13 cellular contexts compared by ENCODE assay signal in the genomic region with DNA sequence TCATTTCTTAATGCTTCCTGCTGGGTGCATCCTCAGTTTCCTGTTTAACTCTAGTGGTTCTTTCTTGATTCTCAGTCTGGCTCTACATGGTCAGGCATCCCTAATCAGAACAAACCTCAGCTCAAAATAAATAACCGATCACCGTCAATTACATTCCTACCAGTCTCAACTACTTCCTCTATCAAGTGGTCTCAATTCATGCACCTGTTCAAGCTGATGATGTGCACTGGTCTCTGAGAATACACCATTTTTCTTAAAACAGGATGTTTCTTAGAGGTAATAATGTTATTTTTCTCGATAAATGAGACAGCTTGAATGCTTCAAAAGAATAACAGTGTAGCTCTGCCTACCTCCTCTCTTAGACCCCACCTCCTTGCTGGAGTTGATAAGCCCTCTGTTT.
DNase-seq lines count a peak whose midpoint lies in the region; ATAC-seq and TF ChIP-seq lines count a peak whose summit lies in the region.
"Had no signal": no experiment of that assay in that cellular context is flagged by ENCODE, and none has a peak within 500 bp of the region (broad histone marks: within the 10 kb centered on the region; RNA-seq: fewer than 3 reads in every experiment).

No MANE protein-coding gene starts in this region.

- no peaks in the 10 kb centered on the region for H3K27me3 Mint-ChIP-seq in CD4-positive, CD25-positive, alpha-beta regulatory T cell
- H3K27me3 Mint-ChIP-seq in naive thymus-derived CD8-positive, alpha-beta T cell, result no peaks in the 10 kb centered on the region
- H3K27me3 Mint-ChIP-seq: IgD-negative memory B cell had no signal

- H3K36me3 ChIP-seq in BLaER1, result no peaks in the 10 kb centered on the region
- no peaks in the 10 kb centered on the region for H3K36me3 ChIP-seq in CD4-positive, CD25-positive, alpha-beta regulatory T cell (ENCODE audit: control insufficient read depth, insufficient read depth, low read length)
- peaks cover 6% of the 10 kb centered on the region; the same call in 1 of the 2 replicates for H3K36me3 ChIP-seq in OCI-LY1 (ENCODE audit: insufficient read depth, low read length)

- H3K9ac ChIP-seq in BLaER1 (no peak overlapping the region), OCI-LY1 (ENCODE audit: low read length) (no peak overlapping the region)

- no peak overlapping the region for H3K27ac ChIP-seq in BLaER1
- H3K27ac ChIP-seq in CD4-positive, CD25-positive, alpha-beta regulatory T cell (ENCODE audit: insufficient read depth, low read length, poor library complexity, severe bottlenecking), result no peak overlapping the region
- H3K27ac ChIP-seq in OCI-LY1 (ENCODE audit: low read depth, low read length, poor library complexity, severe bottlenecking), result peak overlapping the region; percentile 64

- POLR2A ChIA-PET in naive thymus-derived CD8-positive, alpha-beta T cell (lab: Charles Lee), result interaction anchor here (1.1 kb wide), 1 partner anchor 12 kb away, joined by 3 read pairs; no protein-coding TSS in a partner anchor

- no peak overlapping the region for H2AFZ ChIP-seq in OCI-LY1 (ENCODE audit: low read length)

- H3K4me1 ChIP-seq in BLaER1 (peaks cover 19% of the 10 kb centered on the region), OCI-LY1 (ENCODE audit: insufficient read depth, low read length, severe bottlenecking) (peaks cover 36% of the 10 kb centered on the region)
- peaks cover 7% of the 10 kb centered on the region for H3K4me1 ChIP-seq in CD4-positive, CD25-positive, alpha-beta regulatory T cell (ENCODE audit: control insufficient read depth, insufficient read depth, low read length, poor library complexity, severe bottlenecking)

- no peak for TF ChIP-seq CTCF in OCI-LY1 (IDR thresholded peaks at IDR 0.05; ENCODE audit: low read length)

- H3K9me3 Mint-ChIP-seq in CD4-positive, CD25-positive, alpha-beta regulatory T cell, result peaks cover 0 to 12% (median 3%) of the 10 kb centered on the region in 7 donors
- peaks cover 0 to 36% (median 20%) of the 10 kb centered on the region in 9 donors for H3K9me3 Mint-ChIP-seq in naive thymus-derived CD8-positive, alpha-beta T cell

- H3K27me3 ChIP-seq in BLaER1 (no peaks in the 10 kb centered on the region), OCI-LY1 (ENCODE audit: insufficient read depth, low read length) (no peaks in the 10 kb centered on the region)
- no peaks in the 10 kb centered on the region for H3K27me3 ChIP-seq in CD4-positive, CD25-positive, alpha-beta regulatory T cell (ENCODE audit: control insufficient read depth, insufficient read depth, low read length)

- no peaks in the 10 kb centered on the region for H3K9me2 ChIP-seq in OCI-LY1 (ENCODE audit: low read depth, low read length)

- peak overlapping the region; percentile 77 to 88 (median 83) for H3K27ac Mint-ChIP-seq in CD4-positive, CD25-positive, alpha-beta regulatory T cell
- peak overlapping the region in 8 of 10 donors; percentile 3 to 87 (median 57) for H3K27ac Mint-ChIP-seq in naive thymus-derived CD8-positive, alpha-beta T cell
- H3K27ac Mint-ChIP-seq: H9, IgD-negative memory B cell had no signal

- H3K9me3 ChIP-seq in BLaER1 (peaks cover 21% of the 10 kb centered on the region), OCI-LY1 (ENCODE audit: low read length) (peaks cover 8% of the 10 kb centered on the region; the same call in 1 of the 2 replicates)
- no peaks in the 10 kb centered on the region for H3K9me3 ChIP-seq in CD4-positive, CD25-positive, alpha-beta regulatory T cell (ENCODE audit: control insufficient read depth in 2 of 2, low read length in 2 of 2)

- H3K4me1 Mint-ChIP-seq in CD4-positive, CD25-positive, alpha-beta regulatory T cell, result peaks cover 7 to 33% (median 15%) of the 10 kb centered on the region in 4 donors
- H3K4me1 Mint-ChIP-seq in naive thymus-derived CD8-positive, alpha-beta T cell, result peaks cover 16 to 36% (median 21%) of the 10 kb centered on the region in 4 donors
- H3K4me1 Mint-ChIP-seq: H9, IgD-negative memory B cell had no signal

- H3K4me3 Mint-ChIP-seq in CD4-positive, CD25-positive, alpha-beta regulatory T cell, result peak overlapping the region in 2 of 4 donors; percentile 5 to 8
- no peak overlapping the region for H3K4me3 Mint-ChIP-seq in naive thymus-derived CD8-positive, alpha-beta T cell
- H3K4me3 Mint-ChIP-seq: H9, IgD-negative memory B cell had no signal

- H4K20me1 ChIP-seq in BLaER1 (no peaks in the 10 kb centered on the region), OCI-LY1 (ENCODE audit: insufficient read depth, low read length) (no peaks in the 10 kb centered on the region)

- no peaks in the 10 kb centered on the region for H3F3A ChIP-seq in OCI-LY1 (ENCODE audit: insufficient read depth, low read length)

- H3K4me2 ChIP-seq in BLaER1 (peak overlapping the region; percentile 70), OCI-LY1 (ENCODE audit: low read length) (no peak overlapping the region)

- no peaks in the 10 kb centered on the region for H3K79me2 ChIP-seq in OCI-LY1 (ENCODE audit: insufficient read depth, low read length)

- DNase-seq in CD4-positive, CD25-positive, alpha-beta regulatory T cell, result peak in 2 of 3 donors; percentile 18 to 35
- DNase-seq in naive thymus-derived CD8-positive, alpha-beta T cell, result no peak
- DNase-seq in NAMALWA (ENCODE audit: low spot score), result no peak
- DNase-seq: ACHN, DMS79 treated with DMSO at 0.1 percent for 48 hours, GF-D8, H9 had no signal

- no peak overlapping the region; the same call in 1 of the 2 replicates for H3K4me3 ChIP-seq in BLaER1
- H3K4me3 ChIP-seq in CD4-positive, CD25-positive, alpha-beta regulatory T cell (ENCODE audit: low read depth, low read length), result peak overlapping the region; percentile 28
- H3K4me3 ChIP-seq in OCI-LY1 (ENCODE audit: low read depth, low read length, poor library complexity, severe bottlenecking), result no peak overlapping the region

- peak; percentile 84 to 85 for ATAC-seq in CD4-positive, CD25-positive, alpha-beta regulatory T cell (ENCODE audit: low read depth in 2 of 2)
- ATAC-seq in naive thymus-derived CD8-positive, alpha-beta T cell, result no peak
- ATAC-seq in GM18868 (IDR thresholded peaks at IDR 0.05; ENCODE audit: unreplicated experiment) (no peak), GM18907 (IDR thresholded peaks at IDR 0.05; ENCODE audit: unreplicated experiment) (no peak)
- ATAC-seq: HepG2 had no signal

- H3K36me3 Mint-ChIP-seq in CD4-positive, CD25-positive, alpha-beta regulatory T cell, result no peaks in the 10 kb centered on the region
- peaks cover 0 to 21% (median 18%) of the 10 kb centered on the region in 3 donors for H3K36me3 Mint-ChIP-seq in naive thymus-derived CD8-positive, alpha-beta T cell

Comparison
In these comparisons a context has a peak if more than half of its experiments do, and no peak if none do; other contexts are left out.
1. ATAC-seq: peak in CD4-positive, CD25-positive, alpha-beta regulatory T cell (2 of 2); none in naive thymus-derived CD8-positive, alpha-beta T cell (0 of 2), GM18868 (single experiment) and GM18907 (single experiment).
2. DNase-seq: peak in CD4-positive, CD25-positive, alpha-beta regulatory T cell (2 of 3); none in naive thymus-derived CD8-positive, alpha-beta T cell (0 of 10) and NAMALWA (single experiment).